8 cellular contexts compared by ENCODE assay signal in genomic region chr20:297098-297924, GRCh38. TPM values are rescaled to one million over a fixed set of nuclear protein-coding genes. Genes with fewer than 3 reads are reported as not detected.
DNase-seq lines count a peak whose midpoint lies in the region; ATAC-seq and TF ChIP-seq lines count a peak whose summit lies in the region.

TSS of gene ZCCHC3 (plus strand) at chr20:297570. CDS start at chr20:297587, 17 bp downstream.

- no peaks in the 10 kb centered on the region for H3K36me3 ChIP-seq in GM23248 (ENCODE audit: low read depth)

- H3K9ac ChIP-seq in GM23248, result peak within 1 kb of the TSS; percentile 92

- no peaks in the 10 kb centered on the region for H3K9me2 ChIP-seq in GM23248 (ENCODE audit: insufficient read depth)

- peak within 1 kb of the TSS; percentile 81 for H3K27ac ChIP-seq in GM23248

- peaks cover 11% of the 10 kb centered on the region; the same call in 1 of the 2 replicates for H3F3A ChIP-seq in GM23248 (ENCODE audit: insufficient read depth)

- DNase-seq in ELF-1 (ENCODE audit: low read depth, low spot score) (peak; percentile 98), GM23248 (peak; percentile 97), Kasumi-1 (lab: John Stamatoyannopoulos, UW) (peak; percentile 89), RPMI8226 (peak; percentile 94), fibroblast of mammary gland (ENCODE audit: low read depth) (peak; percentile 93), natural killer cell (peak; percentile 78)
- peak; percentile 84 for DNase-seq in stimulated activated naive CD4-positive, alpha-beta T cell treated with Interleukin-2 at 50 U/mL for 16 hours (lab: John Stamatoyannopoulos, UW)

- 2% methylated on average over 89 to 90 of the region's 99 CpGs for WGBS in GM23248 (ENCODE audit: low coverage in 1 of 2, low lambda C conversion rate in 2 of 2, missing lambda C conversion rate in 2 of 2), 2 experiments

- H3K36me3 Mint-ChIP-seq in activated T-helper 17 cell treated with anti-CD3 and anti-CD28 coated beads, Interleukin-2, amount 50 U/mL, for 72 hours (ENCODE audit: low read depth), result peaks cover 38% of the 10 kb centered on the region
- no peaks in the 10 kb centered on the region for H3K36me3 Mint-ChIP-seq in natural killer cell

- H3K4me3 ChIP-seq in GM23248 (peak within 1 kb of the TSS; percentile 92), fibroblast of mammary gland (ENCODE audit: control insufficient read depth, low read depth, low read length) (peak within 1 kb of the TSS; percentile 91)

- peak within 1 kb of the TSS; percentile 64 for H2AFZ ChIP-seq in GM23248

- ATAC-seq in activated T-helper 17 cell treated with anti-CD3 and anti-CD28 coated beads, Interleukin-2, amount 50 U/mL, for 72 hours (replicated peaks), result peak; percentile 82
- ATAC-seq in natural killer cell, result peak; percentile 86 to 92 (median 88)

- peak within 1 kb of the TSS; percentile 98 for H3K4me2 ChIP-seq in GM23248 (ENCODE audit: unreplicated experiment)

- no peaks in the 10 kb centered on the region for H3K9me3 Mint-ChIP-seq in activated T-helper 17 cell treated with anti-CD3 and anti-CD28 coated beads, Interleukin-2, amount 50 U/mL, for 72 hours
- H3K9me3 Mint-ChIP-seq in natural killer cell, result no peaks in the 10 kb centered on the region

- intact Hi-C loops in natural killer cell (cut with micrococcal nuclease), result no loop called here

- peaks cover 15% of the 10 kb centered on the region for H3K4me1 ChIP-seq in GM23248 (ENCODE audit: insufficient read depth)

- H3K27me3 Mint-ChIP-seq in activated T-helper 17 cell treated with anti-CD3 and anti-CD28 coated beads, Interleukin-2, amount 50 U/mL, for 72 hours, result no peaks in the 10 kb centered on the region
- H3K27me3 Mint-ChIP-seq in natural killer cell (ENCODE audit: low read depth in 2 of 2), result no peaks in the 10 kb centered on the region

- TF ChIP-seq CTCF in fibroblast of mammary gland (conservative IDR thresholded peaks at IDR 0.05; ENCODE audit: control insufficient read depth, insufficient read depth, low read depth, low read length), result no peak
- TF ChIP-seq CTCF in natural killer cell (IDR thresholded peaks at IDR 0.05), result no peak

- in situ Hi-C loops in GM23248 (cut with MboI), result no loop called here

- H3K79me2 ChIP-seq in GM23248 (ENCODE audit: insufficient read depth), result peaks cover 55% of the 10 kb centered on the region

- H3K4me1 Mint-ChIP-seq in activated T-helper 17 cell treated with anti-CD3 and anti-CD28 coated beads, Interleukin-2, amount 50 U/mL, for 72 hours, result peaks cover 35% of the 10 kb centered on the region
- H3K4me1 Mint-ChIP-seq in natural killer cell, result peaks cover 39 to 52% of the 10 kb centered on the region in 2 donors

- H3K27me3 ChIP-seq in GM23248 (replicated peaks; ENCODE audit: insufficient read depth), result no peaks in the 10 kb centered on the region

- H3K27ac Mint-ChIP-seq in activated T-helper 17 cell treated with anti-CD3 and anti-CD28 coated beads, Interleukin-2, amount 50 U/mL, for 72 hours, result peak within 1 kb of the TSS; percentile 99
- peak within 1 kb of the TSS; percentile 96 to 100 for H3K27ac Mint-ChIP-seq in natural killer cell

- no peaks in the 10 kb centered on the region for H3K9me3 ChIP-seq in GM23248 (ENCODE audit: low read depth)

- peaks cover 11% of the 10 kb centered on the region; the same call in 1 of the 2 replicates for H4K20me1 ChIP-seq in GM23248 (ENCODE audit: insufficient read depth)

- peak within 1 kb of the TSS; percentile 98 for H3K4me3 Mint-ChIP-seq in activated T-helper 17 cell treated with anti-CD3 and anti-CD28 coated beads, Interleukin-2, amount 50 U/mL, for 72 hours
- peak within 1 kb of the TSS; percentile 99 for H3K4me3 Mint-ChIP-seq in natural killer cell

RNA-seq across cellular contexts. Expression of gene ZCCHC3, which starts in this region (rescaled TPM):
- 13.8 and 14.8 TPM in 2 replicates for total RNA-seq in GM23248 (2014; rRNA removed; shearing (Covaris generic))
- polyA plus RNA-seq in GM23248 (2016; fragmentation: Nextera tagmentation; extraction: Ambion mirVana), result 4.1 and 5.3 TPM in 2 replicates
- total RNA-seq in activated T-helper 17 cell treated with anti-CD3 and anti-CD28 coated beads, Interleukin-2, amount 50 U/mL, for 72 hours, result 10 to 100 TPM; 16.0 to 16.6 TPM
- 10 to 100 TPM; 19.2 to 24.0 (median 20.6) TPM for total RNA-seq in natural killer cell

Comparison
In these comparisons a context has a peak if more than half of its experiments do, and no peak if none do; other contexts are left out.
1. Peak in every context shown above with its lines: DNase-seq, ATAC-seq, H3K4me3 ChIP-seq and H3K27ac ChIP-seq.